ENCODE assay signal across 19 cellular contexts in genomic region chr13:110168999-110169933, GRCh38.
DNase-seq lines count a peak whose midpoint lies in the region; ATAC-seq, FAIRE-seq and TF ChIP-seq lines count a peak whose summit lies in the region.
"Had no signal": no experiment of that assay in that cellular context is flagged by ENCODE, and none has a peak within 500 bp of the region (broad histone marks: within the 10 kb centered on the region; RNA-seq: fewer than 3 reads in every experiment).

No MANE protein-coding gene starts in this region.

- no peak overlapping the region for H3K9ac ChIP-seq in smooth muscle cell (ENCODE audit: low read depth)
- H3K9ac ChIP-seq: GM23248 had no signal

- H3K9me3 Mint-ChIP-seq in CD8-positive, alpha-beta memory T cell = peaks cover 3 to 13% (median 11%) of the 10 kb centered on the region in 5 donors

- H3K27me3 Mint-ChIP-seq in CD8-positive, alpha-beta memory T cell = peaks cover 8 to 11% of the 10 kb centered on the region in 2 donors

- no peaks in the 10 kb centered on the region for H3K36me3 Mint-ChIP-seq in CD8-positive, alpha-beta memory T cell

- H3K9me3 ChIP-seq in gastroesophageal sphincter (peaks cover 0 to 8% (median 0%) of the 10 kb centered on the region in 3 donors), smooth muscle cell (replicated peaks; ENCODE audit: low read depth) (no peaks in the 10 kb centered on the region)
- no peaks in the 10 kb centered on the region for H3K9me3 ChIP-seq in CD8-positive, alpha-beta memory T cell (ENCODE audit: low read length)

- H3F3A ChIP-seq in smooth muscle cell (ENCODE audit: low read depth) = peaks cover 87% of the 10 kb centered on the region

- H2AFZ ChIP-seq in smooth muscle cell (ENCODE audit: low read depth) = no peak overlapping the region
- H2AFZ ChIP-seq: GM23248, PC-9 had no signal

- no peak overlapping the region for H3K4me3 ChIP-seq in bronchial epithelial cell (ENCODE audit: low read depth, low read length)
- no peak overlapping the region for H3K4me3 ChIP-seq in gastroesophageal sphincter
- no peak overlapping the region for H3K4me3 ChIP-seq in smooth muscle cell
- H3K4me3 ChIP-seq in CD8-positive, alpha-beta memory T cell (ENCODE audit: low read length) = no peak overlapping the region
- H3K4me3 ChIP-seq: GM12878, GM23248, PC-9 had no signal

- no peak overlapping the region for H3K4me3 Mint-ChIP-seq in CD8-positive, alpha-beta memory T cell

- FAIRE-seq in bronchial epithelial cell (lab: Jason Lieb, UNC) = peak; percentile 52
- FAIRE-seq: GM12878 had no signal

- DNase-seq in GF-D8 (lab: John Stamatoyannopoulos, UW) (peak; percentile 46), bronchial epithelial cell (ENCODE audit: low read depth) (no peak), smooth muscle cell (lab: John Stamatoyannopoulos, UW; ENCODE audit: unreplicated experiment) (no peak), AG08396 (ENCODE audit: low spot score) (no peak), substantia nigra (lab: John Stamatoyannopoulos, UW) (no peak)
- no peak for DNase-seq in CD8-positive, alpha-beta memory T cell
- DNase-seq in activated T-cell treated with anti-CD3 and anti-CD28 coated beads, Interleukin-2, amount 50 U/mL, for 1 hour = no peak
- DNase-seq: Calu3, GM23248, KG1, MM.1S, NCI-H1105, NCI-H187, NCI-H446 treated with DMSO at 0.1 percent for 48 hours, NCI-H748 treated with DMSO at 0.1 percent for 48 hours, PC-9 had no signal

- H3K27ac ChIP-seq in gastroesophageal sphincter (peak overlapping the region in 3 of 4 donors; percentile 46 to 55 (median 48)), smooth muscle cell (ENCODE audit: low read depth) (peak overlapping the region; percentile 89), substantia nigra (ENCODE audit: low read depth, low read length, poor library complexity, severe bottlenecking) (no peak overlapping the region)
- no peak overlapping the region for H3K27ac ChIP-seq in CD8-positive, alpha-beta memory T cell (ENCODE audit: low read depth, low read length)
- H3K27ac ChIP-seq: GM23248, PC-9 had no signal

- H3K4me2 ChIP-seq in smooth muscle cell = no peak overlapping the region
- H3K4me2 ChIP-seq: PC-9 had no signal

- no peak for ATAC-seq in gastroesophageal sphincter
- ATAC-seq: GM12878, Right ventricle myocardium inferior had no signal

- CTCF ChIA-PET in CD8-positive, alpha-beta memory T cell (lab: Charles Lee) = no interaction called here

- no peak for TF ChIP-seq EP300 in gastroesophageal sphincter (IDR thresholded peaks at IDR 0.05)

- WGBS in gastroesophageal sphincter (ENCODE audit: low coverage in 1 of 2), 2 donors = 20 to 40% methylated on average over 1 of the region's 4 CpGs
- WGBS in smooth muscle cell (ENCODE audit: low lambda C conversion rate) = 80% methylated on average over 4 of the region's 4 CpGs

- H4K20me1 ChIP-seq in smooth muscle cell (ENCODE audit: low read depth) = peaks cover 89% of the 10 kb centered on the region

- H3K4me1 ChIP-seq in gastroesophageal sphincter (peaks cover 0 to 13% (median 0%) of the 10 kb centered on the region in 3 donors), smooth muscle cell (ENCODE audit: low read depth) (no peaks in the 10 kb centered on the region)
- H3K4me1 ChIP-seq in CD8-positive, alpha-beta memory T cell (ENCODE audit: insufficient read depth, low read length) = no peaks in the 10 kb centered on the region

- peaks cover 3% of the 10 kb centered on the region for H3K79me2 ChIP-seq in smooth muscle cell (ENCODE audit: low read depth)

- no peak overlapping the region for H3K27ac Mint-ChIP-seq in CD8-positive, alpha-beta memory T cell

- no peak for TF ChIP-seq CTCF in bronchial epithelial cell (IDR thresholded peaks at IDR 0.05; ENCODE audit: insufficient read depth, low read length, severe bottlenecking)
- no peak for TF ChIP-seq CTCF in gastroesophageal sphincter (IDR thresholded peaks at IDR 0.05)
- no peak for TF ChIP-seq CTCF in smooth muscle cell (IDR thresholded peaks at IDR 0.05; ENCODE audit: borderline replicate concordance, insufficient read depth, poor library complexity, severe bottlenecking)

- POLR2A ChIA-PET in CD8-positive, alpha-beta memory T cell (lab: Charles Lee) = no interaction called here

- no peak for TF ChIP-seq POLR2A in gastroesophageal sphincter (IDR thresholded peaks at IDR 0.05)

- no peaks in the 10 kb centered on the region for H3K27me3 ChIP-seq in bronchial epithelial cell (ENCODE audit: control insufficient read depth, insufficient read depth, low read length)
- H3K27me3 ChIP-seq in gastroesophageal sphincter = no peaks in the 10 kb centered on the region
- H3K27me3 ChIP-seq in smooth muscle cell (ENCODE audit: low read depth) = no peaks in the 10 kb centered on the region
- no peaks in the 10 kb centered on the region for H3K27me3 ChIP-seq in CD8-positive, alpha-beta memory T cell (ENCODE audit: insufficient read depth, low read length, poor library complexity, severe bottlenecking)

- no peaks in the 10 kb centered on the region for H3K4me1 Mint-ChIP-seq in CD8-positive, alpha-beta memory T cell

- H3K36me3 ChIP-seq in bronchial epithelial cell (ENCODE audit: control insufficient read depth, insufficient read depth, low read length) (no peaks in the 10 kb centered on the region), gastroesophageal sphincter (peaks cover 8 to 100% of the 10 kb centered on the region in 2 donors), smooth muscle cell (ENCODE audit: low read depth) (peaks cover 38% of the 10 kb centered on the region)
- no peaks in the 10 kb centered on the region for H3K36me3 ChIP-seq in CD8-positive, alpha-beta memory T cell (ENCODE audit: insufficient read depth, low read length)

Comparison
In these comparisons a context has a peak if more than half of its experiments do, and no peak if none do; other contexts are left out.
1. H3K27ac ChIP-seq: peak in gastroesophageal sphincter (3 of 4) and smooth muscle cell (single experiment); none in CD8-positive, alpha-beta memory T cell (single experiment) and substantia nigra (single experiment).